ENCODE assay signal across 19 cellular contexts in the genomic region with DNA sequence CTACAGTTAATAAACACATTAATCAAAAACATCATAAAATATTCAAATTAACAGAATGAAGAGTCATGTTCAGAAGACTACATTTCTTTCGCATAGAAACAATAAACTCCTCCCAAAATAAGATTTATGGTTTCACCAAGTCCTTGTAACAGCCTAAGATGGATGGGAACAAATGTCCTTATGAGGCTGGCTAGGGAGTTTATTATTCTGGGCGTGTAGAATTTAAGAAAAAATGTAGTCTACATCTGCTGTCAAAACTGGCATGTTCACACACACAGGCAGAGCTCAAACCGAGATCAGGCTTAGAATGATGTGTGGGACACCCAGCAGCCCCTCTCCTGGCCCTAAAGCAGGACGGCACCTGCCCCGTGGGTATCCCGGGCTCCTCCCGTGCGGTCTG.
DNase-seq lines count a peak whose midpoint lies in the region; ATAC-seq, FAIRE-seq and TF ChIP-seq lines count a peak whose summit lies in the region.
"Had no signal": no experiment of that assay in that cellular context is flagged by ENCODE, and none has a peak within 500 bp of the region (broad histone marks: within the 10 kb centered on the region; RNA-seq: fewer than 3 reads in every experiment).

No MANE protein-coding gene starts in this region.

- H3K9ac ChIP-seq in BLaER1 (peak overlapping the region; percentile 81), kidney (ENCODE audit: low read length in 2 of 2) (no peak overlapping the region)
- H3K9ac ChIP-seq: GM23248 had no signal

- H3K4me1 Mint-ChIP-seq in activated CD8-positive, alpha-beta T cell treated with anti-CD3 and anti-CD28 coated beads, Interleukin-2, amount 10 ng/mL, durations not matched to agents 7 days and 5 days (ENCODE audit: low read depth) = no peaks in the 10 kb centered on the region
- H3K4me1 Mint-ChIP-seq: B cell had no signal

- CTCF ChIA-PET in activated CD8-positive, alpha-beta T cell treated with anti-CD3 and anti-CD28 coated beads, Interleukin-2, amount 10 ng/mL, durations not matched to agents 7 days and 5 days (lab: Charles Lee) = no interaction called here

- TF ChIP-seq CTCF in kidney (IDR thresholded peaks at IDR 0.05; ENCODE audit: borderline replicate concordance, extremely low read depth, insufficient read depth) = no peak
- TF ChIP-seq CTCF in osteoblast (IDR thresholded peaks at IDR 0.05; ENCODE audit: extremely low read depth, low read depth, low read length) = no peak
- no peak for TF ChIP-seq CTCF in GM13976 (IDR thresholded peaks at IDR 0.05; ENCODE audit: borderline replicate concordance, control extremely low read depth, extremely low read depth, insufficient read depth, missing control alignments)

- intact Hi-C loops in kidney (cut with DNase I) = no loop called here

- in situ Hi-C loops in GM13976 (cut with MboI; ENCODE audit: low sequenced_read_pairs, unreplicated experiment) = no loop called here

- H3K36me3 Mint-ChIP-seq in activated CD8-positive, alpha-beta T cell treated with anti-CD3 and anti-CD28 coated beads, Interleukin-2, amount 10 ng/mL, durations not matched to agents 7 days and 5 days (ENCODE audit: low read depth) = peaks cover 3% of the 10 kb centered on the region

- no peaks in the 10 kb centered on the region for H3K79me2 ChIP-seq in osteoblast (ENCODE audit: insufficient read depth, low read length)

- H3K4me1 ChIP-seq in BLaER1 (peaks cover 95% of the 10 kb centered on the region), kidney (ENCODE audit: control insufficient read depth in 1 of 2, insufficient read depth in 1 of 2, low read depth in 1 of 2, low read length in 2 of 2) (peaks cover 0 to 2% of the 10 kb centered on the region in 2 donors), osteoblast (ENCODE audit: insufficient read depth, low read length) (peaks cover 6% of the 10 kb centered on the region)
- H3K4me1 ChIP-seq: Caco-2 had no signal

- DNase-seq in LHCN-M2 (ENCODE audit: low read depth) (peak; percentile 69), kidney (peak; percentile 42), osteoblast (ENCODE audit: insufficient read length, low spot score, missing footprints) (peak; percentile 48), pons (ENCODE audit: low spot score) (no peak), GM13976 (ENCODE audit: low spot score) (no peak), cerebellum (ENCODE audit: low spot score) (no peak)
- DNase-seq in activated CD8-positive, alpha-beta T cell treated with anti-CD3 and anti-CD28 coated beads, Interleukin-2, amount 10 ng/mL, durations not matched to agents 7 days and 5 days = no peak
- DNase-seq: 8988T; Caco-2; CD4-positive, alpha-beta T cell had no signal

- H3K36me3 ChIP-seq in BLaER1 = peaks cover 9% of the 10 kb centered on the region; the same call in 1 of the 2 replicates
- H3K36me3 ChIP-seq in kidney (ENCODE audit: control insufficient read depth in 1 of 2, insufficient read depth in 2 of 2, low read length in 2 of 2) = peaks cover 0 to 2% of the 10 kb centered on the region in 2 donors
- peaks cover 4% of the 10 kb centered on the region for H3K36me3 ChIP-seq in osteoblast (ENCODE audit: insufficient read depth, low read length)

- H3K4me3 ChIP-seq in BLaER1 (no peak overlapping the region), kidney (ENCODE audit: low read length in 2 of 2) (no peak overlapping the region), osteoblast (ENCODE audit: insufficient read depth, low read length) (no peak overlapping the region)
- H3K4me3 ChIP-seq: GM23248 had no signal

- no peak overlapping the region for H2AFZ ChIP-seq in osteoblast (ENCODE audit: low read length)
- H2AFZ ChIP-seq: GM23248 had no signal

- no peaks in the 10 kb centered on the region for H3K27me3 ChIP-seq in BLaER1
- H3K27me3 ChIP-seq in osteoblast (ENCODE audit: insufficient read depth, low read length) = no peaks in the 10 kb centered on the region

- peak overlapping the region; percentile 96 for H3K4me2 ChIP-seq in BLaER1
- H3K4me2 ChIP-seq in osteoblast (ENCODE audit: insufficient read depth, low read length) = no peak overlapping the region

- FAIRE-seq in kidney (lab: Jason Lieb, UNC) = no peak
- FAIRE-seq: D721Med, G401.6, GM12891, GM18507 had no signal

- no peak overlapping the region for H3K27ac Mint-ChIP-seq in activated CD8-positive, alpha-beta T cell treated with anti-CD3 and anti-CD28 coated beads, Interleukin-2, amount 10 ng/mL, durations not matched to agents 7 days and 5 days
- H3K27ac Mint-ChIP-seq: B cell; CD4-positive, alpha-beta T cell had no signal

- POLR2A ChIA-PET in activated CD8-positive, alpha-beta T cell treated with anti-CD3 and anti-CD28 coated beads, Interleukin-2, amount 10 ng/mL, durations not matched to agents 7 days and 5 days (lab: Charles Lee) = no interaction called here

- no peak overlapping the region for H3K4me3 Mint-ChIP-seq in activated CD8-positive, alpha-beta T cell treated with anti-CD3 and anti-CD28 coated beads, Interleukin-2, amount 10 ng/mL, durations not matched to agents 7 days and 5 days
- H3K4me3 Mint-ChIP-seq: B cell; CD4-positive, alpha-beta T cell had no signal

- H3K27ac ChIP-seq in BLaER1 = peak overlapping the region; percentile 97
- H3K27ac ChIP-seq in kidney (ENCODE audit: low read depth in 2 of 2, low read length in 2 of 2) = no peak overlapping the region
- H3K27ac ChIP-seq in osteoblast (ENCODE audit: low read depth, low read length) = no peak overlapping the region
- H3K27ac ChIP-seq: C4-2B, GM23248, HL-60 had no signal

- no peaks in the 10 kb centered on the region for H3K27me3 Mint-ChIP-seq in activated CD8-positive, alpha-beta T cell treated with anti-CD3 and anti-CD28 coated beads, Interleukin-2, amount 10 ng/mL, durations not matched to agents 7 days and 5 days (ENCODE audit: low read depth)
- H3K27me3 Mint-ChIP-seq: B cell; CD4-positive, alpha-beta T cell had no signal

- no peak for ATAC-seq in activated CD8-positive, alpha-beta T cell treated with anti-CD3 and anti-CD28 coated beads, Interleukin-2, amount 10 ng/mL, durations not matched to agents 7 days and 5 days

- no peaks in the 10 kb centered on the region for H4K20me1 ChIP-seq in BLaER1
- no peaks in the 10 kb centered on the region for H4K20me1 ChIP-seq in osteoblast (ENCODE audit: insufficient read depth, low read length)

- H3K9me3 ChIP-seq in BLaER1 (peaks cover 14% of the 10 kb centered on the region), kidney (ENCODE audit: control insufficient read depth in 1 of 2, low read length in 2 of 2) (no peaks in the 10 kb centered on the region), osteoblast (ENCODE audit: low read depth, low read length) (no peaks in the 10 kb centered on the region)
- H3K9me3 ChIP-seq: Caco-2 had no signal

- H3K9me3 Mint-ChIP-seq in activated CD8-positive, alpha-beta T cell treated with anti-CD3 and anti-CD28 coated beads, Interleukin-2, amount 10 ng/mL, durations not matched to agents 7 days and 5 days (ENCODE audit: insufficient read depth) = no peaks in the 10 kb centered on the region
- H3K9me3 Mint-ChIP-seq: CD4-positive, alpha-beta T cell had no signal

Comparison
In these comparisons a context has a peak if more than half of its experiments do, and no peak if none do; other contexts are left out.
1. DNase-seq: peak in LHCN-M2 (single experiment), kidney (single experiment) and osteoblast (single experiment); none in pons (single experiment), GM13976 (single experiment), activated CD8-positive, alpha-beta T cell treated with anti-CD3 and anti-CD28 coated beads, Interleukin-2, amount 10 ng/mL, durations not matched to agents 7 days and 5 days (single experiment) and cerebellum (single experiment).